8 cellular contexts compared by ENCODE assay signal in the genomic region with DNA sequence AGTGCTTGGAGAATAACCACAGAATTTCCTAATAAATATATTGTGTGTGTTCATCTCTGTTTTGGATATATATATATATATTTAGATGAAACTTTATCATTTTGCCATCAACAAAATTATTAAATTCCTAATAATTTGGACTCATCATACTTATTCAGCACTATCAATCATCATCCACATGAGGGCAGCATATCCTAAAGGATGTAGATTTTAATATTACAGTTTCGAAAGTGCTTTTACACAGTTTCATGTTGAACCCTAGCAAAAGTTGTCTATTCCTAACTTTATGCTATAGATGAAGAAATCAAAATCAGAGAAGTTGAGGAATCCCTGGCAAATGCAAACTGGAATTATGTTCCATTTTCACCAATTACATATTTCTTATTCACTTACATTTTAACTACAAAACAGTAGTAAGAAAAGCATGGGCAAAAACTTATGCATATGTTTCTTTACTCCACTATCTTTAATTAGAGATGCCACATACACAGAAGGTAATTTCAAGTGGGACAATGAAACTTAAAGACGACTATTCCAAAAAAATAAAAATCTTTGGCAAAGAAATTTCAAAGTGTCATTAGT. TPM values are rescaled to one million over a fixed set of nuclear protein-coding genes. Genes with fewer than 3 reads are reported as not detected.
A peak's percentile ranks its signal among the peaks of the same experiment; 100 is the strongest.
DNase-seq lines count a peak whose midpoint lies in the region; ATAC-seq and TF ChIP-seq lines count a peak whose summit lies in the region.

No MANE protein-coding gene starts in this region.

- H3K27ac ChIP-seq in CD4-positive, alpha-beta memory T cell (ENCODE audit: low read depth, low read length) = no peak overlapping the region
- H3K27ac ChIP-seq in dorsolateral prefrontal cortex = no peak overlapping the region

- TF ChIP-seq CTCF in dorsolateral prefrontal cortex (IDR thresholded peaks at IDR 0.05 in 54 of 56, conservative IDR thresholded peaks at IDR 0.05 in 2 of 56; ENCODE audit: low read depth in 1 of 56, partially characterized antibody in 56 of 56) = peak; percentile 52 to 89 (median 74)
- TF ChIP-seq CTCF in neural crest cell (conservative IDR thresholded peaks at IDR 0.05) = peak; percentile 85

- no peaks in the 10 kb centered on the region for H3K27me3 ChIP-seq in CD4-positive, alpha-beta memory T cell (ENCODE audit: insufficient read depth, low read length)
- H3K27me3 ChIP-seq in dorsolateral prefrontal cortex = no peaks in the 10 kb centered on the region

- CTCF ChIA-PET in CD4-positive, alpha-beta memory T cell (lab: Charles Lee; ENCODE audit: partially characterized antibody) = interaction anchor here (0.8 to 2.2 kb wide), 3 partner anchors 134 to 191 kb away, joined by 3 to 27 read pairs (median 12); no protein-coding TSS in a partner anchor

- POLR2A ChIA-PET in CD4-positive, alpha-beta memory T cell (lab: Charles Lee; ENCODE audit: partially characterized antibody) = no interaction called here

- H3K4me3 ChIP-seq in CD4-positive, alpha-beta memory T cell (ENCODE audit: low read length in 2 of 2) = no peak overlapping the region
- H3K4me3 ChIP-seq in dorsolateral prefrontal cortex = peak overlapping the region in 3 of 59 donors; percentile 7 to 35 (median 11)

- no peaks in the 10 kb centered on the region for H3K4me1 ChIP-seq in CD4-positive, alpha-beta memory T cell (ENCODE audit: insufficient read depth, low read length)

- peak; percentile 74 for ATAC-seq in GM21423 (IDR thresholded peaks at IDR 0.05; ENCODE audit: unreplicated experiment)
- no peak for ATAC-seq in activated T-helper 17 cell treated with anti-CD3 and anti-CD28 coated beads, Interleukin-2, amount 50 U/mL, for 72 hours (replicated peaks)
- no peak for ATAC-seq in GM18505 (IDR thresholded peaks at IDR 0.05; ENCODE audit: unreplicated experiment)

- intact Hi-C loops in CD4-positive, alpha-beta memory T cell (cut with micrococcal nuclease) = loop anchor here (1.0 to 5.0 kb wide), 4 partner anchors 134 to 1192 kb away; no protein-coding TSS in a partner anchor
- intact Hi-C loops in dorsolateral prefrontal cortex (cut with DNase I) = loop anchor here (5.0 to 10.0 kb wide), 4 partner anchors 193 to 873 kb away; no protein-coding TSS in a partner anchor

- H3K27me3 Mint-ChIP-seq in CD4-positive, alpha-beta memory T cell = no peaks in the 10 kb centered on the region
- peaks cover 49% of the 10 kb centered on the region for H3K27me3 Mint-ChIP-seq in neural crest cell (ENCODE audit: low read depth)
- no peaks in the 10 kb centered on the region for H3K27me3 Mint-ChIP-seq in activated T-helper 17 cell treated with anti-CD3 and anti-CD28 coated beads, Interleukin-2, amount 50 U/mL, for 72 hours

- peaks cover 0 to 5% (median 0%) of the 10 kb centered on the region in 8 donors for H3K9me3 Mint-ChIP-seq in CD4-positive, alpha-beta memory T cell
- H3K9me3 Mint-ChIP-seq in neural crest cell = no peaks in the 10 kb centered on the region
- no peaks in the 10 kb centered on the region for H3K9me3 Mint-ChIP-seq in activated T-helper 17 cell treated with anti-CD3 and anti-CD28 coated beads, Interleukin-2, amount 50 U/mL, for 72 hours

- H3K36me3 Mint-ChIP-seq in CD4-positive, alpha-beta memory T cell = no peaks in the 10 kb centered on the region
- H3K36me3 Mint-ChIP-seq in neural crest cell (ENCODE audit: low read depth) = no peaks in the 10 kb centered on the region
- H3K36me3 Mint-ChIP-seq in activated T-helper 17 cell treated with anti-CD3 and anti-CD28 coated beads, Interleukin-2, amount 50 U/mL, for 72 hours (ENCODE audit: low read depth) = no peaks in the 10 kb centered on the region

- TF ChIP-seq POLR2A in GM18505 (IDR thresholded peaks at IDR 0.05; ENCODE audit: borderline replicate concordance, extremely low read depth, insufficient read depth, insufficient read length) = no peak

- DNase-seq in CD4-positive, alpha-beta memory T cell = peak in 4 of 5 donors; percentile 12 to 38 (median 33)
- DNase-seq in NCI-H69 (lab: John Stamatoyannopoulos, UW) (peak; percentile 52), dorsolateral prefrontal cortex (no peak), neural crest cell (ENCODE audit: low read depth, low spot score) (no peak), D341Med (ENCODE audit: low spot score) (no peak)

- H3K27ac Mint-ChIP-seq in CD4-positive, alpha-beta memory T cell = no peak overlapping the region
- no peak overlapping the region for H3K27ac Mint-ChIP-seq in neural crest cell (ENCODE audit: unreplicated experiment)
- H3K27ac Mint-ChIP-seq in activated T-helper 17 cell treated with anti-CD3 and anti-CD28 coated beads, Interleukin-2, amount 50 U/mL, for 72 hours = no peak overlapping the region

- H3K4me3 Mint-ChIP-seq in CD4-positive, alpha-beta memory T cell = peak overlapping the region in 3 of 8 donors; percentile 34 to 58 (median 45)
- H3K4me3 Mint-ChIP-seq in neural crest cell = no peak overlapping the region
- H3K4me3 Mint-ChIP-seq in activated T-helper 17 cell treated with anti-CD3 and anti-CD28 coated beads, Interleukin-2, amount 50 U/mL, for 72 hours = no peak overlapping the region

- H3K9me3 ChIP-seq in CD4-positive, alpha-beta memory T cell (ENCODE audit: control insufficient read depth in 1 of 2, low read length in 2 of 2) = no peaks in the 10 kb centered on the region

- peaks cover 0 to 5% (median 3%) of the 10 kb centered on the region in 4 donors for H3K4me1 Mint-ChIP-seq in CD4-positive, alpha-beta memory T cell
- no peaks in the 10 kb centered on the region for H3K4me1 Mint-ChIP-seq in neural crest cell
- H3K4me1 Mint-ChIP-seq in activated T-helper 17 cell treated with anti-CD3 and anti-CD28 coated beads, Interleukin-2, amount 50 U/mL, for 72 hours = no peaks in the 10 kb centered on the region

- no peaks in the 10 kb centered on the region for H3K36me3 ChIP-seq in CD4-positive, alpha-beta memory T cell (ENCODE audit: insufficient read depth, low read length)

RNA-seq across cellular contexts. Expression of a gene that starts 36.6 kb away (rescaled TPM):
- total RNA-seq in CD4-positive, alpha-beta memory T cell = not detected
- under 1 TPM in 1 of 2 donors, not detected in 1; 0.50 TPM for polyA plus RNA-seq in CD4-positive, alpha-beta memory T cell
- total RNA-seq in dorsolateral prefrontal cortex (not detected), neural crest cell (not detected in 2 replicates)
- not detected for total RNA-seq in activated T-helper 17 cell treated with anti-CD3 and anti-CD28 coated beads, Interleukin-2, amount 50 U/mL, for 72 hours

RNA-seq across cellular contexts. Expression of a gene that starts 50.2 kb away (rescaled TPM):
- not detected for total RNA-seq in CD4-positive, alpha-beta memory T cell
- not detected for polyA plus RNA-seq in CD4-positive, alpha-beta memory T cell
- not detected for total RNA-seq in dorsolateral prefrontal cortex
- total RNA-seq in neural crest cell = not detected in 2 replicates
- not detected for total RNA-seq in activated T-helper 17 cell treated with anti-CD3 and anti-CD28 coated beads, Interleukin-2, amount 50 U/mL, for 72 hours

Comparison
In these comparisons a context has a peak if more than half of its experiments do, and no peak if none do; other contexts are left out.
1. DNase-seq: peak in CD4-positive, alpha-beta memory T cell (4 of 5) and NCI-H69 (single experiment); none in dorsolateral prefrontal cortex (0 of 10), neural crest cell (single experiment) and D341Med (single experiment).